8 cellular contexts compared by ENCODE assay signal in genomic region chr22:38870312-38870741, GRCh38. TPM values are rescaled to one million over a fixed set of nuclear protein-coding genes. Genes with fewer than 3 reads are reported as not detected.
DNase-seq lines count a peak whose midpoint lies in the region; ATAC-seq, FAIRE-seq and TF ChIP-seq lines count a peak whose summit lies in the region.

No MANE protein-coding gene starts in this region.

- DNase-seq in BJ (ENCODE audit: low read depth) (no peak), H54 (ENCODE audit: insufficient read length, low spot score) (peak; percentile 76), NCI-H345 treated with DMSO at 0.1 percent for 48 hours (lab: John Stamatoyannopoulos, UW; ENCODE audit: unreplicated experiment) (peak; percentile 46), caudate nucleus (lab: John Stamatoyannopoulos, UW) (peak in 56 of 61 donors; percentile 23 to 88 (median 64)), iris pigment epithelial cell (ENCODE audit: low read depth) (peak; percentile 80), smooth muscle cell of the brain vasculature (ENCODE audit: low read depth, low spot score) (peak; percentile 59)
- DNase-seq in activated CD4-positive, CD25-positive, alpha-beta regulatory T cell (lab: John Stamatoyannopoulos, UW), result peak; percentile 71 to 92 (median 78)

- no peak for TF ChIP-seq POLR2A in H54 (IDR thresholded peaks at IDR 0.05; ENCODE audit: low read depth, low read length)

- POLR2A ChIA-PET in BJ (lab: Charles Lee), result interaction anchor here (0.7 kb wide), 1 partner anchor 68 kb away, joined by 3 read pairs; no protein-coding TSS in a partner anchor

- no peaks in the 10 kb centered on the region for H3K27me3 ChIP-seq in BJ (ENCODE audit: control insufficient read depth, insufficient read depth, low read length)

- H3K4me3 ChIP-seq in BJ (ENCODE audit: low read depth, low read length), result peak overlapping the region; percentile 72

- H3K27ac ChIP-seq in caudate nucleus (ENCODE audit: low read depth, low read length), result peak overlapping the region; percentile 62

- FAIRE-seq in H54 (lab: Jason Lieb, UNC), result peak; percentile 33

- ATAC-seq in GM18867 (IDR thresholded peaks at IDR 0.05; ENCODE audit: unreplicated experiment), result no peak

- peak; percentile 94 for TF ChIP-seq CTCF in BJ (IDR thresholded peaks at IDR 0.05; ENCODE audit: insufficient read depth, low read depth, low read length)

- peaks cover 10% of the 10 kb centered on the region for H3K36me3 ChIP-seq in BJ (ENCODE audit: control insufficient read depth, insufficient read depth, low read length)

- CTCF ChIA-PET in BJ (lab: Yijun Ruan, JAX), result interaction anchor here (0.6 to 6.7 kb wide), 45 partner anchors 9 to 661 kb away, joined by 3 to 136 read pairs (median 5); partner anchors contain the start of genes APOBEC3C, APOBEC3F and NPTXR

RNA-seq across cellular contexts. Expression of gene CBX6, which starts 1.7 kb away (rescaled TPM):
- polyA plus RNA-seq in BJ (2011; rRNA removed), result 15.4 and 21.9 TPM in 2 replicates
- 61.1 and 63.9 TPM in 2 replicates for polyA minus RNA-seq in BJ (2011; rRNA and poly(A)+ RNA removed)

RNA-seq across cellular contexts. Expression of gene NPTXR, which starts 26.5 kb away (rescaled TPM):
- polyA plus RNA-seq in BJ (2011; rRNA removed), result 1.4 and 2.5 TPM in 2 replicates
- polyA minus RNA-seq in BJ (2011; rRNA and poly(A)+ RNA removed), result 2.5 and 3.6 TPM in 2 replicates
